28 cellular contexts compared by ENCODE assay signal in the genomic region with DNA sequence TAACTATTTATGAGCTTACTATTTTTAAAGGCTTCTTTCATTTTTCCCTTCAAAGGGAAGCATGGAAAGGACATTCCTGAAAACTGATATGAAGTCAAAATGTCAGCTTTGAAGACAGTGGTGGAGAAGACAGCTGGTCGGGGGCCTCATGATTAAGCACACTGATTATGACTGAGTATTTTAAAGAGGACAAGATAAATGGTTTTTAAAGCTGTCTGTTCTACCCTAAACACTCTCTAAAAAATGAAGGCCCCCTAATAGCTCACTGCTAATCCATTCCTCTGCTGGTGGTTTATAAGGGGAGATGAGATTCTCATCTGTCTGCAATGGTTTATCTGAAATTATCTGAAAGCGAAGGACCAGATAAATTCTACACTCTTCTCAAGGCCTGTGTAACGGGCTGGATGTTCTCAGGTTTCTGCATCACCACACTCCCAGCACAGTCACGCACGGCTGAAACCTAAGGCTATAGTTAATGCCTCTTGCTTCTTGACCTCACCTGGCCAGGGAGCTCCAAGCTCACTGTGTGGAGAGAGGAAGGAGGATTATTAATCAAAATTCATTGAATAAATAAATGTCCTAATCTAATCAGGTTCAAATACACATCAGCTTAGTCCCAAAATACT.
A peak's percentile ranks its signal among the peaks of the same experiment; 100 is the strongest.
DNase-seq lines count a peak whose midpoint lies in the region; ATAC-seq, FAIRE-seq and TF ChIP-seq lines count a peak whose summit lies in the region.
"Had no signal": no experiment of that assay in that cellular context is flagged by ENCODE, and none has a peak within 500 bp of the region (broad histone marks: within the 10 kb centered on the region; RNA-seq: fewer than 3 reads in every experiment).

No MANE protein-coding gene starts in this region.

- no peak overlapping the region for H2AFZ ChIP-seq in astrocyte (ENCODE audit: low read depth, low read length)
- H2AFZ ChIP-seq: neural progenitor cell had no signal

- no peaks in the 10 kb centered on the region for H3K36me3 ChIP-seq in CD8-positive, alpha-beta memory T cell (ENCODE audit: insufficient read depth, low read length)
- no peaks in the 10 kb centered on the region for H3K36me3 ChIP-seq in astrocyte (ENCODE audit: insufficient read depth, low read length)
- H3K36me3 ChIP-seq: BE2C, MG63, neural progenitor cell, uterus had no signal

- H3K9me3 Mint-ChIP-seq in CD8-positive, alpha-beta memory T cell, result no peaks in the 10 kb centered on the region
- H3K9me3 Mint-ChIP-seq in astrocyte (ENCODE audit: unreplicated experiment), result peaks cover 5% of the 10 kb centered on the region
- H3K9me3 Mint-ChIP-seq: neural progenitor cell had no signal

- H3K27me3 ChIP-seq in CD8-positive, alpha-beta memory T cell (ENCODE audit: insufficient read depth, low read length, poor library complexity, severe bottlenecking), result no peaks in the 10 kb centered on the region
- no peaks in the 10 kb centered on the region for H3K27me3 ChIP-seq in astrocyte (ENCODE audit: insufficient read depth, low read length)
- H3K27me3 ChIP-seq: foreskin keratinocyte, MG63, neural progenitor cell, uterus had no signal

- no peaks in the 10 kb centered on the region for H3K27me3 Mint-ChIP-seq in CD8-positive, alpha-beta memory T cell
- no peaks in the 10 kb centered on the region for H3K27me3 Mint-ChIP-seq in astrocyte (ENCODE audit: low read depth, unreplicated experiment)
- H3K27me3 Mint-ChIP-seq: progenitor cell of endocrine pancreas had no signal

- H3K27ac Mint-ChIP-seq in CD8-positive, alpha-beta memory T cell, result peak overlapping the region in 3 of 8 donors; percentile 59 to 78 (median 65)
- H3K27ac Mint-ChIP-seq in astrocyte (ENCODE audit: unreplicated experiment), result no peak overlapping the region
- H3K27ac Mint-ChIP-seq: neural progenitor cell, progenitor cell of endocrine pancreas had no signal

- peak; percentile 5 for FAIRE-seq in astrocyte (lab: Jason Lieb, UNC)
- FAIRE-seq: A204.1, GM19239, H1, kidney, TTC549 had no signal

- peak; percentile 16 for DNase-seq in NCI-H510A treated with DMSO at 0.1 percent for 48 hours (lab: John Stamatoyannopoulos, UW)
- DNase-seq in NCI-H510A (lab: John Stamatoyannopoulos, UW), result no peak
- no peak for DNase-seq in CD8-positive, alpha-beta memory T cell
- no peak for DNase-seq in astrocyte (ENCODE audit: low read depth)
- peak; percentile 31 for DNase-seq in myocyte (ENCODE audit: low read depth)
- no peak for DNase-seq in NCI-H748 treated with DMSO at 0.1 percent for 48 hours (lab: John Stamatoyannopoulos, UW)
- DNase-seq in NK-92 treated with Interleukin-12 subunit alpha and Interleukin-12 subunit beta, amount 100 ng/mL, for 24 hours (lab: John Stamatoyannopoulos, UW), result no peak
- DNase-seq: activated CD4-positive, alpha-beta T cell treated with anti-CD3 and anti-CD28 coated beads for 48 hours; BE2C; cortex of kidney; GDM1; kidney; mesendoderm; MG63; NCI-H146; NCI-H226; stimulated activated CD4-positive, alpha-beta T cell treated with anti-CD3 and anti-CD28 coated beads, Interleukin-4, amount 100 ng/mL, for 1 hour; uterus had no signal

- H4K20me1 ChIP-seq in astrocyte (ENCODE audit: insufficient read depth, low read length), result no peaks in the 10 kb centered on the region

- POLR2A ChIA-PET in CD8-positive, alpha-beta memory T cell (lab: Charles Lee), result interaction anchor here (2.7 kb wide), 1 partner anchor 22 kb away, joined by 8 read pairs; no protein-coding TSS in a partner anchor

- CTCF ChIA-PET in CD8-positive, alpha-beta memory T cell (lab: Charles Lee), result interaction anchor here (0.7 to 1.8 kb wide), 7 partner anchors 10 to 36 kb away, joined by 3 to 8 read pairs (median 4); no protein-coding TSS in a partner anchor

- no peak for ATAC-seq in HG02840 (IDR thresholded peaks at IDR 0.05; ENCODE audit: low FRiP score, unreplicated experiment)
- ATAC-seq: Right ventricle myocardium inferior had no signal

- H3K4me1 ChIP-seq in CD8-positive, alpha-beta memory T cell (ENCODE audit: insufficient read depth, low read length), result peaks cover 47% of the 10 kb centered on the region
- peaks cover 16% of the 10 kb centered on the region for H3K4me1 ChIP-seq in astrocyte (ENCODE audit: insufficient read depth, low read length)
- H3K4me1 ChIP-seq: BE2C, neural progenitor cell had no signal

- no peak for TF ChIP-seq CTCF in astrocyte (IDR thresholded peaks at IDR 0.05; ENCODE audit: insufficient read depth, low read depth, low read length)

- H3K4me3 ChIP-seq in CD8-positive, alpha-beta memory T cell (ENCODE audit: low read length), result no peak overlapping the region
- H3K4me3 ChIP-seq in astrocyte (ENCODE audit: insufficient read depth, low read depth, low read length), result no peak overlapping the region
- H3K4me3 ChIP-seq: MG63, neural progenitor cell, smooth muscle cell, uterus had no signal

- H3K27ac ChIP-seq in CD8-positive, alpha-beta memory T cell (ENCODE audit: low read depth, low read length), result no peak overlapping the region
- H3K27ac ChIP-seq in astrocyte (ENCODE audit: low read depth, low read length), result no peak overlapping the region
- H3K27ac ChIP-seq: foreskin keratinocyte, neural progenitor cell had no signal

- H3K4me1 Mint-ChIP-seq in CD8-positive, alpha-beta memory T cell, result peaks cover 50 to 86% (median 85%) of the 10 kb centered on the region in 3 donors
- H3K4me1 Mint-ChIP-seq in astrocyte (ENCODE audit: low read depth, unreplicated experiment), result peaks cover 28% of the 10 kb centered on the region
- H3K4me1 Mint-ChIP-seq: neural progenitor cell had no signal

- peaks cover 4 to 11% (median 11%) of the 10 kb centered on the region in 3 donors for H3K36me3 Mint-ChIP-seq in CD8-positive, alpha-beta memory T cell
- H3K36me3 Mint-ChIP-seq in astrocyte (ENCODE audit: low read depth, unreplicated experiment), result peaks cover 5% of the 10 kb centered on the region
- H3K36me3 Mint-ChIP-seq: neural progenitor cell had no signal

- H3K79me2 ChIP-seq in astrocyte (ENCODE audit: insufficient read depth, low read length), result no peaks in the 10 kb centered on the region

- peak overlapping the region in 4 of 7 donors; percentile 6 to 60 (median 38) for H3K4me3 Mint-ChIP-seq in CD8-positive, alpha-beta memory T cell
- no peak overlapping the region for H3K4me3 Mint-ChIP-seq in astrocyte (ENCODE audit: unreplicated experiment)
- H3K4me3 Mint-ChIP-seq: neural progenitor cell had no signal

- no peaks in the 10 kb centered on the region for H3K9me3 ChIP-seq in CD8-positive, alpha-beta memory T cell (ENCODE audit: low read length)
- H3K9me3 ChIP-seq in astrocyte (ENCODE audit: insufficient read depth, low read depth, low read length), result no peaks in the 10 kb centered on the region
- H3K9me3 ChIP-seq: BE2C, uterus had no signal

- H3K4me2 ChIP-seq in astrocyte (ENCODE audit: low read length), result no peak overlapping the region
- H3K4me2 ChIP-seq: neural progenitor cell, smooth muscle cell had no signal

- no peak overlapping the region for H3K9ac ChIP-seq in astrocyte (ENCODE audit: low read length)
- H3K9ac ChIP-seq: neural progenitor cell had no signal

Comparison
In these comparisons a context has a peak if more than half of its experiments do, and no peak if none do; other contexts are left out.
1. DNase-seq: peak in NCI-H510A treated with DMSO at 0.1 percent for 48 hours (single experiment) and myocyte (single experiment); none in NCI-H510A (single experiment), CD8-positive, alpha-beta memory T cell (0 of 5), astrocyte (single experiment), NCI-H748 treated with DMSO at 0.1 percent for 48 hours (single experiment) and NK-92 treated with Interleukin-12 subunit alpha and Interleukin-12 subunit beta, amount 100 ng/mL, for 24 hours (single experiment).